26 cellular contexts compared by ENCODE assay signal in genomic region chr16:26197707-26198106, GRCh38.
"Had no signal": no experiment of that assay in that cellular context is flagged by ENCODE, and none has a peak within 500 bp of the region (broad histone marks: within the 10 kb centered on the region; RNA-seq: fewer than 3 reads in every experiment).

No MANE protein-coding gene starts in this region.

- DNase-seq: activated CD4-positive, alpha-beta memory T cell treated with anti-CD3 and anti-CD28 coated beads for 36 hours; activated CD4-positive, alpha-beta T cell treated with anti-CD3 and anti-CD28 coated beads for 36 hours; activated CD4-positive, alpha-beta T cell treated with anti-CD3 and anti-CD28 coated beads, Interleukin-2, amount 10 ng/mL, durations not matched to agents 24 days and 14 days; activated CD4-positive, CD25-positive, alpha-beta regulatory T cell; activated CD4-positive, CD25-positive, alpha-beta regulatory T cell treated with anti-CD3 and anti-CD28 coated beads, Interleukin-2, amount 50 U/mL, for 72 hours; activated CD8-positive, alpha-beta memory T cell treated with anti-CD3 and anti-CD28 coated beads, Interleukin-2, amount 10 ng/mL, durations not matched to agents 7 days and 5 days; activated CD8-positive, alpha-beta memory T cell treated with anti-CD3 and anti-CD28 coated beads, Interleukin-2, amount 50 U/mL, for 4 hours; activated CD8-positive, alpha-beta T cell treated with anti-CD3 and anti-CD28 coated beads, Interleukin-2, amount 10 ng/mL, durations not matched to agents 7 days and 5 days; activated effector memory CD4-positive, alpha-beta T cell treated with anti-CD3 and anti-CD28 coated beads, Interleukin-2, amount 50 U/mL, for 16 hours; activated naive CD4-positive, alpha-beta T cell treated with anti-CD3 and anti-CD28 coated beads, Interleukin-2, amount 10 ng/mL, durations not matched to agents 7 days and 5 days; activated naive CD8-positive, alpha-beta T cell treated with anti-CD3 and anti-CD28 coated beads, Interleukin-2, amount 10 ng/mL, durations not matched to agents 7 days and 5 days; activated T-cell treated with anti-CD3 and anti-CD28 coated beads, Interleukin-2, amount 50 U/mL, for 1 hour; activated T-cell treated with anti-CD3 and anti-CD28 coated beads, Interleukin-2, amount 50 U/mL, for 48 hours; cerebellar nuclear complex; colonic mucosa; effector CD8-positive, alpha-beta T cell; foreskin keratinocyte; gastrocnemius medialis; T-helper 2 cell had no signal

- H3K4me3 Mint-ChIP-seq: activated CD4-positive, alpha-beta memory T cell treated with anti-CD3 and anti-CD28 coated beads for 36 hours; activated CD4-positive, alpha-beta T cell treated with anti-CD3 and anti-CD28 coated beads for 36 hours; activated CD4-positive, alpha-beta T cell treated with anti-CD3 and anti-CD28 coated beads, Interleukin-2, amount 10 ng/mL, durations not matched to agents 24 days and 14 days; activated CD8-positive, alpha-beta memory T cell treated with anti-CD3 and anti-CD28 coated beads, Interleukin-2, amount 10 ng/mL, durations not matched to agents 7 days and 5 days; activated CD8-positive, alpha-beta T cell treated with anti-CD3 and anti-CD28 coated beads, Interleukin-2, amount 10 ng/mL, durations not matched to agents 7 days and 5 days; activated naive CD4-positive, alpha-beta T cell treated with anti-CD3 and anti-CD28 coated beads, Interleukin-2, amount 10 ng/mL, durations not matched to agents 7 days and 5 days; activated naive CD8-positive, alpha-beta T cell treated with anti-CD3 and anti-CD28 coated beads, Interleukin-2, amount 10 ng/mL, durations not matched to agents 7 days and 5 days; activated T-helper 1 cell treated with anti-CD3 and anti-CD28 coated beads, Interleukin-12 subunit alpha, Interleukin-12 subunit beta, Interleukin-2, Interleukin-4 antibody, amounts not matched to agents 30 ng/mL and 10 ng/mL and 1 ng/mL, durations not matched to agents 14 hours and 24 hours and 36 hours; brain had no signal

- H3K27me3 Mint-ChIP-seq: activated CD4-positive, alpha-beta T cell treated with anti-CD3 and anti-CD28 coated beads, Interleukin-2, amount 10 ng/mL, durations not matched to agents 24 days and 14 days; activated CD8-positive, alpha-beta memory T cell treated with anti-CD3 and anti-CD28 coated beads, Interleukin-2, amount 10 ng/mL, durations not matched to agents 7 days and 5 days; activated naive CD4-positive, alpha-beta T cell treated with anti-CD3 and anti-CD28 coated beads, Interleukin-2, amount 10 ng/mL, durations not matched to agents 7 days and 5 days; brain had no signal

- H3K4me1 Mint-ChIP-seq: activated CD4-positive, alpha-beta T cell treated with anti-CD3 and anti-CD28 coated beads for 36 hours; activated CD4-positive, alpha-beta T cell treated with anti-CD3 and anti-CD28 coated beads, Interleukin-2, amount 10 ng/mL, durations not matched to agents 24 days and 14 days; activated CD8-positive, alpha-beta memory T cell treated with anti-CD3 and anti-CD28 coated beads, Interleukin-2, amount 10 ng/mL, durations not matched to agents 7 days and 5 days; activated naive CD4-positive, alpha-beta T cell treated with anti-CD3 and anti-CD28 coated beads, Interleukin-2, amount 10 ng/mL, durations not matched to agents 7 days and 5 days; activated naive CD8-positive, alpha-beta T cell treated with anti-CD3 and anti-CD28 coated beads, Interleukin-2, amount 10 ng/mL, durations not matched to agents 7 days and 5 days; brain had no signal

- ATAC-seq: activated CD4-positive, alpha-beta T cell treated with anti-CD3 and anti-CD28 coated beads for 36 hours; activated CD8-positive, alpha-beta memory T cell treated with anti-CD3 and anti-CD28 coated beads, Interleukin-2, amount 10 ng/mL, durations not matched to agents 7 days and 5 days; activated CD8-positive, alpha-beta T cell treated with anti-CD3 and anti-CD28 coated beads, Interleukin-2, amount 10 ng/mL, durations not matched to agents 7 days and 5 days; activated naive CD4-positive, alpha-beta T cell treated with anti-CD3 and anti-CD28 coated beads, Interleukin-2, amount 50 U/mL, for 72 hours; esophagus mucosa; foreskin keratinocyte; gastrocnemius medialis had no signal

- H3K27ac ChIP-seq: ascending aorta, breast epithelium, colonic mucosa, foreskin keratinocyte, gastrocnemius medialis had no signal

- H3K36me3 ChIP-seq: ascending aorta, breast epithelium, colonic mucosa, gastrocnemius medialis had no signal

- H3K27me3 ChIP-seq: ascending aorta, breast epithelium, colonic mucosa, foreskin keratinocyte, gastrocnemius medialis had no signal

- H3K36me3 Mint-ChIP-seq: activated CD4-positive, alpha-beta memory T cell treated with anti-CD3 and anti-CD28 coated beads for 36 hours; activated CD8-positive, alpha-beta memory T cell treated with anti-CD3 and anti-CD28 coated beads, Interleukin-2, amount 10 ng/mL, durations not matched to agents 7 days and 5 days; activated naive CD4-positive, alpha-beta T cell treated with anti-CD3 and anti-CD28 coated beads, Interleukin-2, amount 10 ng/mL, durations not matched to agents 7 days and 5 days; activated naive CD4-positive, alpha-beta T cell treated with anti-CD3 and anti-CD28 coated beads, Interleukin-2, amount 50 U/mL, for 72 hours; activated naive CD8-positive, alpha-beta T cell treated with anti-CD3 and anti-CD28 coated beads, Interleukin-2, amount 10 ng/mL, durations not matched to agents 7 days and 5 days; brain had no signal

- H3K27ac Mint-ChIP-seq: activated CD4-positive, alpha-beta memory T cell treated with anti-CD3 and anti-CD28 coated beads for 36 hours; activated CD4-positive, alpha-beta T cell treated with anti-CD3 and anti-CD28 coated beads for 36 hours; activated CD4-positive, alpha-beta T cell treated with anti-CD3 and anti-CD28 coated beads, Interleukin-2, amount 10 ng/mL, durations not matched to agents 24 days and 14 days; activated CD8-positive, alpha-beta memory T cell treated with anti-CD3 and anti-CD28 coated beads, Interleukin-2, amount 10 ng/mL, durations not matched to agents 7 days and 5 days; activated CD8-positive, alpha-beta T cell treated with anti-CD3 and anti-CD28 coated beads, Interleukin-2, amount 10 ng/mL, durations not matched to agents 7 days and 5 days; activated naive CD4-positive, alpha-beta T cell treated with anti-CD3 and anti-CD28 coated beads, Interleukin-2, amount 10 ng/mL, durations not matched to agents 7 days and 5 days; activated naive CD4-positive, alpha-beta T cell treated with anti-CD3 and anti-CD28 coated beads, Interleukin-2, amount 50 U/mL, for 72 hours; activated naive CD8-positive, alpha-beta T cell treated with anti-CD3 and anti-CD28 coated beads, Interleukin-2, amount 10 ng/mL, durations not matched to agents 7 days and 5 days; activated T-helper 1 cell treated with anti-CD3 and anti-CD28 coated beads, Interleukin-12 subunit alpha, Interleukin-12 subunit beta, Interleukin-2, Interleukin-4 antibody, amounts not matched to agents 30 ng/mL and 10 ng/mL and 1 ng/mL, durations not matched to agents 14 hours and 24 hours and 36 hours; activated T-helper 2 cell treated with anti-CD3 and anti-CD28 coated beads, Interferon-gamma antibody, Interleukin-2, Interleukin-4, amounts not matched to agents 10 μg/mL and 5 μg/mL and 100 μg/mL, durations not matched to agents 14 hours and 24 hours and 36 hours; brain had no signal

- H3K4me1 ChIP-seq: ascending aorta, breast epithelium, colonic mucosa, foreskin keratinocyte had no signal

- H3K9me3 ChIP-seq: ascending aorta, breast epithelium, colonic mucosa, gastrocnemius medialis had no signal

- H3K4me3 ChIP-seq: ascending aorta, breast epithelium, colonic mucosa, gastrocnemius medialis had no signal

- H3K9me3 Mint-ChIP-seq: activated CD4-positive, alpha-beta memory T cell treated with anti-CD3 and anti-CD28 coated beads for 36 hours; activated CD4-positive, alpha-beta T cell treated with anti-CD3 and anti-CD28 coated beads, Interleukin-2, amount 10 ng/mL, durations not matched to agents 24 days and 14 days; activated naive CD8-positive, alpha-beta T cell treated with anti-CD3 and anti-CD28 coated beads, Interleukin-2, amount 10 ng/mL, durations not matched to agents 7 days and 5 days; activated T-helper 1 cell treated with anti-CD3 and anti-CD28 coated beads, Interleukin-12 subunit alpha, Interleukin-12 subunit beta, Interleukin-2, Interleukin-4 antibody, amounts not matched to agents 30 ng/mL and 10 ng/mL and 1 ng/mL, durations not matched to agents 14 hours and 24 hours and 36 hours; activated T-helper 2 cell treated with anti-CD3 and anti-CD28 coated beads, Interferon-gamma antibody, Interleukin-2, Interleukin-4, amounts not matched to agents 10 μg/mL and 5 μg/mL and 100 μg/mL, durations not matched to agents 14 hours and 24 hours and 36 hours had no signal
